8 cellular contexts compared by ENCODE assay signal in genomic region chr5:73497537-73498056, GRCh38. TPM values are rescaled to one million over a fixed set of nuclear protein-coding genes. Genes with fewer than 3 reads are reported as not detected.
DNase-seq lines count a peak whose midpoint lies in the region; ATAC-seq and TF ChIP-seq lines count a peak whose summit lies in the region.

No MANE protein-coding gene starts in this region.

- peak overlapping the region; percentile 23; the same call in 1 of the 2 replicates for H2AFZ ChIP-seq in OCI-LY1 (ENCODE audit: low read length)

- H3K4me1 Mint-ChIP-seq in endodermal cell, result peaks cover 44% of the 10 kb centered on the region

- no peaks in the 10 kb centered on the region for H3F3A ChIP-seq in OCI-LY1 (ENCODE audit: insufficient read depth, low read length)

- peaks cover 36% of the 10 kb centered on the region for H3K79me2 ChIP-seq in OCI-LY1 (ENCODE audit: insufficient read depth, low read length)

- H3K4me3 ChIP-seq in GM12875 (ENCODE audit: low read depth, low read length) (peak overlapping the region; percentile 98), OCI-LY1 (ENCODE audit: low read depth, low read length, poor library complexity, severe bottlenecking) (peak overlapping the region; percentile 79), endodermal cell (ENCODE audit: low read length) (peak overlapping the region; percentile 99), neutrophil (ENCODE audit: low read depth in 1 of 2, low read length in 1 of 2) (peak overlapping the region; percentile 65 to 80)

- H3K27me3 Mint-ChIP-seq in endodermal cell (ENCODE audit: insufficient read depth), result peaks cover 10% of the 10 kb centered on the region

- peaks cover 32% of the 10 kb centered on the region for H3K36me3 ChIP-seq in OCI-LY1 (ENCODE audit: insufficient read depth, low read length)
- peaks cover 31% of the 10 kb centered on the region for H3K36me3 ChIP-seq in endodermal cell (ENCODE audit: control insufficient read depth, insufficient read depth, low read length)
- H3K36me3 ChIP-seq in neutrophil, result peaks cover 6% of the 10 kb centered on the region

- H3K4me3 Mint-ChIP-seq in endodermal cell, result peak overlapping the region; percentile 96

- WGBS in endodermal cell (ENCODE audit: insufficient coverage in 1 of 2, insufficient read length in 1 of 2), 2 experiments, result 11 to 33% methylated on average over 6 to 15 of the region's 15 CpGs

- H3K9me3 ChIP-seq in OCI-LY1 (ENCODE audit: low read length) (no peaks in the 10 kb centered on the region), endodermal cell (ENCODE audit: control insufficient read depth, low read length) (no peaks in the 10 kb centered on the region), neutrophil (no peaks in the 10 kb centered on the region)

- no peak for ATAC-seq in GM21526 (IDR thresholded peaks at IDR 0.05; ENCODE audit: low FRiP score, unreplicated experiment)

- TF ChIP-seq CTCF in GM12875 (IDR thresholded peaks at IDR 0.05; ENCODE audit: borderline replicate concordance, insufficient read depth, low read depth, low read length), result no peak
- TF ChIP-seq CTCF in OCI-LY1 (IDR thresholded peaks at IDR 0.05; ENCODE audit: low read length), result no peak
- TF ChIP-seq CTCF in endodermal cell (conservative IDR thresholded peaks at IDR 0.05), result no peak
- no peak for TF ChIP-seq CTCF in neutrophil (IDR thresholded peaks at IDR 0.05)

- in situ Hi-C loops in ACHN (cut with HindIII; ENCODE audit: low pct_ligation_motif_present, low pct_unique_long_range_greater_than_20kb, low sequenced_read_pairs), result no loop called here

- peaks cover 29% of the 10 kb centered on the region for H3K36me3 Mint-ChIP-seq in endodermal cell (ENCODE audit: low read depth)

- peak overlapping the region; percentile 82 for H3K4me2 ChIP-seq in OCI-LY1 (ENCODE audit: low read length)

- H3K27me3 ChIP-seq in OCI-LY1 (ENCODE audit: insufficient read depth, low read length) (no peaks in the 10 kb centered on the region), endodermal cell (ENCODE audit: control insufficient read depth, insufficient read depth, low read length, poor library complexity, severe bottlenecking) (no peaks in the 10 kb centered on the region), neutrophil (peaks cover 38% of the 10 kb centered on the region)

- no peaks in the 10 kb centered on the region for H3K9me3 Mint-ChIP-seq in endodermal cell

- no peaks in the 10 kb centered on the region; the same call in 1 of the 2 replicates for H4K20me1 ChIP-seq in OCI-LY1 (ENCODE audit: insufficient read depth, low read length)

- peak overlapping the region; percentile 98 for H3K27ac Mint-ChIP-seq in endodermal cell

- peaks cover 30% of the 10 kb centered on the region for H3K4me1 ChIP-seq in OCI-LY1 (ENCODE audit: insufficient read depth, low read length, severe bottlenecking)
- peaks cover 9% of the 10 kb centered on the region for H3K4me1 ChIP-seq in endodermal cell (ENCODE audit: control insufficient read depth, insufficient read depth, low read length)
- peaks cover 16 to 17% of the 10 kb centered on the region in 2 experiments for H3K4me1 ChIP-seq in neutrophil (ENCODE audit: control insufficient read depth in 1 of 2, insufficient read depth in 1 of 2, low read depth in 1 of 2, low read length in 1 of 2)

- H3K9ac ChIP-seq in OCI-LY1 (ENCODE audit: low read length) (peak overlapping the region; percentile 81), endodermal cell (ENCODE audit: extremely low read depth, low read length, poor library complexity, severe bottlenecking) (peak overlapping the region; percentile 94)

- H3K27ac ChIP-seq in OCI-LY1 (ENCODE audit: low read depth, low read length, poor library complexity, severe bottlenecking) (peak overlapping the region; percentile 61), endodermal cell (ENCODE audit: low read depth, low read length) (peak overlapping the region; percentile 82), neutrophil (peak overlapping the region; percentile 83)

- no peaks in the 10 kb centered on the region for H3K9me2 ChIP-seq in OCI-LY1 (ENCODE audit: low read depth, low read length)

- DNase-seq in endodermal cell, result no peak
- no peak for DNase-seq in ACHN
- no peak for DNase-seq in NCI-H446 (lab: John Stamatoyannopoulos, UW)
- DNase-seq in HuH-7 (ENCODE audit: low spot score), result no peak

RNA-seq across cellular contexts. Expression of gene BTF3, which starts 0.6 kb away (rescaled TPM):
- 100 to 1,000 TPM; 671 to 739 TPM for total RNA-seq in endodermal cell
- 732 TPM for polyA plus RNA-seq in endodermal cell (2013, experiment 1 of 2)
- 692 TPM for polyA plus RNA-seq in endodermal cell (2013, experiment 2 of 2)

RNA-seq across cellular contexts. Expression of gene FOXD1, which starts 49.0 kb away (rescaled TPM):
- under 1 TPM; 0.29 to 0.59 TPM for total RNA-seq in endodermal cell
- 0.64 TPM for polyA plus RNA-seq in endodermal cell (2013, experiment 1 of 2)
- polyA plus RNA-seq in endodermal cell (2013, experiment 2 of 2), result 0.79 TPM
